1 cellular context compared by ENCODE assay signal in genomic region chr1:164723296-164723731, GRCh38.
TF ChIP-seq lines count a peak whose summit lies in the region.

No MANE protein-coding gene starts in this region.

TF ChIP-seq in IMR-90, 13 proteins besides CTCF, POLR2A, EP300 and RAD21:
- TF ChIP-seq BHLHE40 (IDR thresholded peaks at IDR 0.05; ENCODE audit: low read depth, low read length) (no peak), USF2 (IDR thresholded peaks at IDR 0.05; ENCODE audit: low read depth, low read length) (no peak), SMC3 (IDR thresholded peaks at IDR 0.05; ENCODE audit: low read depth, low read length) (no peak), FOS (IDR thresholded peaks at IDR 0.05; ENCODE audit: low read depth, low read length) (no peak), MAZ (IDR thresholded peaks at IDR 0.05; ENCODE audit: borderline replicate concordance, low read depth, low read length) (no peak), RCOR1 (IDR thresholded peaks at IDR 0.05; ENCODE audit: insufficient replicate concordance, low read length) (no peak), MAFK (IDR thresholded peaks at IDR 0.05; ENCODE audit: low read depth, low read length) (no peak), RFX5 (IDR thresholded peaks at IDR 0.05; ENCODE audit: low read depth, low read length) (no peak), CHD1 (IDR thresholded peaks at IDR 0.05; ENCODE audit: low read depth, low read length) (no peak), ELK1 (IDR thresholded peaks at IDR 0.05; ENCODE audit: borderline replicate concordance, low read depth, low read length) (no peak), NFE2L2 (IDR thresholded peaks at IDR 0.05; ENCODE audit: low read depth, low read length) (no peak), CEBPB (IDR thresholded peaks at IDR 0.05; ENCODE audit: low read depth, low read length) (no peak)
